6 cellular contexts compared by ENCODE assay signal in the genomic region with DNA sequence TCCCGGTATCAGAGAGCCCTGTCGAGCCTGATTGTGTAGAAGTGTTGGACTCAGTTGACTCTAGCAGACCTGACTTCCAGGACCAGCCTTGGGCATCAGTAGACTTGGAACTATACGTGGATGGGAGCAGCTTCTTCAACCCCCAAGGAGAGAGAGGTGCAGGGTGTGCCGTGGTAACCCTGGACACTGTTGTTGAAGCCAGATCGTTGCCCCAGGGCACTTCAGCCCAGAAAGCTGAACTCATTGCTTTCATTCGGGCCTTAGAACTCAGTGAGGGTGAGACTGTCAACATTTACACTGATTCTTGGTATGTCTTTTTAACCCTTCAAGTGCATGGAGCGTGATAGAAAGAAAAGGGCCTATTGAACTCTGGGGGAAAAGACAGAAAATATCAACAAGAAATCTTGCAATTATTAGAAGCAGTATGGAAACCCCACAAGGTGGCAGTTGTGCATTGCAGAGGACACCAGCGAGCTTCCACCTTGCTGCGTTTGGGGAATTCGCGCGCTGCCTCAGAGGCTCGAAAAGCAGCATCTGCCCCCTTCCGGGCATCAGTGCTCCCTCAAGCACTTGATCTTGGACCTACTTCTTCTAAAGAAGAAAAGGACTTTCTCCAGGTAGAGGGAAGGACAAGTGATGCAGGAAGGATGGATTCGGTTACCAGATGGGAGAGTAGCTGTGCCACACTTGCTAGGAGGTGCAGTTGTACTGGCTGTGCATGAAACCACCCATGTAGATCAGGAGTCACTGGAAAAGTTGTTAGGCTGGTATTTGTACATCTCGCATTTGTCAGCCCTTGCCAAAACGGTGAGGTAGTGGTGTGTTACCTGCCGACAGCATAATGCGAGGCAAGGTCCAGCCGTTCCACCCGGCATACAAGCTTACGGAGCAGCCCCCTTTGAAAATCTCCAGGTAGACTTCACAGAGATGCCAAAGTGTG. TPM values are rescaled to one million over a fixed set of nuclear protein-coding genes. Genes with fewer than 3 reads are reported as not detected.
"Had no signal": no experiment of that assay in that cellular context is flagged by ENCODE, and none has a peak within 500 bp of the region (broad histone marks: within the 10 kb centered on the region; RNA-seq: fewer than 3 reads in every experiment).

No MANE protein-coding gene starts in this region.

RNA-seq across cellular contexts. Expression of a gene that starts 53.2 kb away (rescaled TPM):
- total RNA-seq: activated CD8-positive, alpha-beta memory T cell treated with anti-CD3 and anti-CD28 coated beads, Interleukin-2, amount 10 ng/mL, durations not matched to agents 7 days and 5 days; activated naive CD4-positive, alpha-beta T cell treated with anti-CD3 and anti-CD28 coated beads, Interleukin-2, amount 50 U/mL, for 72 hours; activated T-helper 1 cell treated with anti-CD3 and anti-CD28 coated beads, Interleukin-12 subunit alpha, Interleukin-12 subunit beta, Interleukin-2, Interleukin-4 antibody, amounts not matched to agents 30 ng/mL and 10 ng/mL and 1 ng/mL, durations not matched to agents 14 hours and 24 hours and 36 hours; ascending aorta; SJSA1; T-helper 1 cell treated with Interleukin-12 subunit alpha and Interleukin-12 subunit beta and Interleukin-4 antibody, amounts not matched to agents 30 ng/mL and 1 ng/mL, for 36 hours had no signal
